Comparison of ENCODE assay signal across 8 cellular contexts in genomic region chr6:159788276-159788675, GRCh38.
DNase-seq lines count a peak whose midpoint lies in the region; TF ChIP-seq lines count a peak whose summit lies in the region.

No MANE protein-coding gene starts in this region.

- peak overlapping the region; percentile 69 for H3K4me3 ChIP-seq in AG09309 (ENCODE audit: control insufficient read depth, low read depth, low read length)
- peak overlapping the region; percentile 94 for H3K4me3 ChIP-seq in NT2/D1 (ENCODE audit: insufficient read length, low read depth)
- peak overlapping the region; percentile 97 to 99 for H3K4me3 ChIP-seq in cardiac fibroblast (replicated peaks in 1 of 2; ENCODE audit: low read depth in 2 of 2, low read length in 2 of 2)
- peak overlapping the region; percentile 96 to 97 for H3K4me3 ChIP-seq in muscle layer of duodenum (ENCODE audit: low read depth in 1 of 2, low read length in 2 of 2)

- no peaks in the 10 kb centered on the region for H3K4me1 ChIP-seq in NT2/D1 (ENCODE audit: insufficient read depth, insufficient read length)
- H3K4me1 ChIP-seq in muscle layer of duodenum (ENCODE audit: control insufficient read depth in 1 of 2, insufficient read depth in 2 of 2, low read length in 2 of 2), result peaks cover 22 to 47% of the 10 kb centered on the region in 2 donors

- H3K36me3 ChIP-seq in NT2/D1 (ENCODE audit: insufficient read depth, insufficient read length, low read length) (peaks cover 78% of the 10 kb centered on the region), muscle layer of duodenum (ENCODE audit: control insufficient read depth in 1 of 2, insufficient read depth in 2 of 2, low read length in 2 of 2) (peaks cover 28 to 33% of the 10 kb centered on the region in 2 donors)

- no peaks in the 10 kb centered on the region for H3K9me3 ChIP-seq in NT2/D1 (ENCODE audit: insufficient read depth, low read length)
- no peaks in the 10 kb centered on the region for H3K9me3 ChIP-seq in muscle layer of duodenum (ENCODE audit: control insufficient read depth in 1 of 2, low read length in 2 of 2)

- peak overlapping the region; percentile 73 for H3K27ac ChIP-seq in muscle layer of duodenum (ENCODE audit: low read length)

- TF ChIP-seq CTCF in AG09309 (IDR thresholded peaks at IDR 0.05; ENCODE audit: control insufficient read depth, insufficient read depth, low read depth, low read length, missing control alignments), result no peak
- no peak for TF ChIP-seq CTCF in cardiac fibroblast (IDR thresholded peaks at IDR 0.05; ENCODE audit: low read depth, low read length)

- H3K27me3 ChIP-seq in NT2/D1 (ENCODE audit: insufficient read depth, insufficient read length) (no peaks in the 10 kb centered on the region), muscle layer of duodenum (ENCODE audit: low read depth, low read length) (no peaks in the 10 kb centered on the region)

- DNase-seq in AG09309 (ENCODE audit: low read depth), result no peak
- DNase-seq in NT2/D1 (ENCODE audit: low read depth, low spot score), result no peak
- no peak for DNase-seq in cardiac fibroblast (ENCODE audit: low read depth in 2 of 2)
- no peak for DNase-seq in NCI-H748 (lab: John Stamatoyannopoulos, UW; ENCODE audit: unreplicated experiment)
- no peak for DNase-seq in NCI-H2107 treated with DMSO at 0.1 percent for 48 hours (lab: John Stamatoyannopoulos, UW; ENCODE audit: unreplicated experiment)
- DNase-seq in DMS114 treated with DMSO at 0.1 percent for 48 hours (lab: John Stamatoyannopoulos, UW; ENCODE audit: unreplicated experiment), result no peak
- DNase-seq in Ammon's horn (ENCODE audit: low spot score), result no peak

- H3K9ac ChIP-seq in NT2/D1 (ENCODE audit: insufficient read length, low read depth), result peak overlapping the region; percentile 99
